ENCODE assay signal across 9 cellular contexts in genomic region chr20:1827974-1828785, GRCh38.
DNase-seq lines count a peak whose midpoint lies in the region; ATAC-seq, FAIRE-seq and TF ChIP-seq lines count a peak whose summit lies in the region.
"Had no signal": no experiment of that assay in that cellular context is flagged by ENCODE, and none has a peak within 500 bp of the region (broad histone marks: within the 10 kb centered on the region; RNA-seq: fewer than 3 reads in every experiment).

No MANE protein-coding gene starts in this region.

- no peak for TF ChIP-seq EP300 in GM12878 (IDR thresholded peaks at IDR 0.05; ENCODE audit: borderline replicate concordance in 1 of 2, control insufficient read depth in 1 of 2, low read depth in 2 of 2, low read length in 2 of 2)

- TF ChIP-seq CTCF in GM12878 (IDR thresholded peaks at IDR 0.05 in 2 of 3, conservative IDR thresholded peaks at IDR 0.05 in 1 of 3; ENCODE audit: control insufficient read depth in 2 of 3, extremely low read depth in 1 of 3, insufficient read depth in 1 of 3, low read depth in 3 of 3, low read length in 3 of 3) (no peak), right atrium auricular region (IDR thresholded peaks at IDR 0.05) (no peak)

- no peak overlapping the region for H3K4me2 ChIP-seq in GM12878 (ENCODE audit: control insufficient read depth, insufficient read depth)

- CTCF ChIA-PET in GM12878 (lab: Yijun Ruan, JAX), result interaction anchor here (1.2 kb wide), 1 partner anchor 26 kb away, joined by 3 read pairs; no protein-coding TSS in a partner anchor

- H3K4me1 Mint-ChIP-seq in natural killer cell treated with Interleukin-12 subunit alpha and Interleukin-12 subunit beta and Interleukin-15 and Interleukin-18, amount 100 ng/mL, for 72 hours (ENCODE audit: low read depth in 2 of 2), result no peaks in the 10 kb centered on the region

- H3K36me3 Mint-ChIP-seq in natural killer cell treated with Interleukin-12 subunit alpha and Interleukin-12 subunit beta and Interleukin-15 and Interleukin-18, amount 100 ng/mL, for 72 hours, result peaks cover 4% of the 10 kb centered on the region

- intact Hi-C loops in GM12878 (cut with micrococcal nuclease; ENCODE audit: unreplicated experiment), result no loop called here

- DNase-seq in H7 (peak; percentile 63), GM12878 (ENCODE audit: low read depth, low spot score) (no peak), right atrium auricular region (ENCODE audit: low spot score) (peak; percentile 79), putamen (ENCODE audit: low spot score) (peak; percentile 97), NCI-H1105 treated with DMSO at 0.1 percent for 48 hours (lab: John Stamatoyannopoulos, UW) (no peak), GDM1 (lab: John Stamatoyannopoulos, UW) (no peak)
- DNase-seq in natural killer cell treated with Interleukin-12 subunit alpha and Interleukin-12 subunit beta and Interleukin-15 and Interleukin-18, amount 100 ng/mL, for 72 hours (ENCODE audit: low spot score), result no peak
- DNase-seq: glutamatergic neuron had no signal

- BruUV-seq in GM12878 (replicated peaks; lab: Mats Ljungman, UMichigan), result no TSS peak

- no peaks in the 10 kb centered on the region for H3K79me2 ChIP-seq in GM12878 (ENCODE audit: control insufficient read depth, insufficient read depth, low read length)

- SMC1A ChIA-PET in GM12878 (lab: Charles Lee; ENCODE audit: uncharacterized antibody, unreplicated experiment), result no interaction called here

- in situ Hi-C loops in GM12878 (cut with MboI), result no loop called here

- no peak overlapping the region for H2AFZ ChIP-seq in GM12878 (ENCODE audit: control insufficient read depth, low read depth, low read length)

- TF ChIP-seq RAD21 in GM12878 (IDR thresholded peaks at IDR 0.05; ENCODE audit: insufficient read depth, low read depth, low read length), result no peak

- no peak overlapping the region for H3K4me3 Mint-ChIP-seq in natural killer cell treated with Interleukin-12 subunit alpha and Interleukin-12 subunit beta and Interleukin-15 and Interleukin-18, amount 100 ng/mL, for 72 hours

- no peak overlapping the region for H3K27ac ChIP-seq in GM12878 (ENCODE audit: control insufficient read depth, insufficient read depth)
- H3K27ac ChIP-seq in right atrium auricular region, result peak overlapping the region; percentile 72 to 76

- FAIRE-seq in GM12878 (lab: Jason Lieb, UNC), result peak; percentile 68

- no peak for TF ChIP-seq POLR2A in GM12878 (IDR thresholded peaks at IDR 0.05; ENCODE audit: low read depth, low read length)

- 39% methylated on average over 13 of the region's 13 CpGs for WGBS in GM12878 (ENCODE audit: insufficient coverage, insufficient replicate concordance, low lambda C conversion rate, missing lambda C conversion rate)

- H3K9me3 ChIP-seq in GM12878 (replicated peaks; ENCODE audit: control insufficient read depth, insufficient read depth, low read length) (peaks cover 2% of the 10 kb centered on the region; the same call in 2 of the 3 replicates), right atrium auricular region (peaks cover 0 to 3% of the 10 kb centered on the region in 2 donors)

- no peaks in the 10 kb centered on the region for H4K20me1 ChIP-seq in GM12878 (ENCODE audit: control insufficient read depth, insufficient read depth)

- H3K4me1 ChIP-seq in GM12878 (ENCODE audit: control insufficient read depth, insufficient read depth, low read length) (peaks cover 4% of the 10 kb centered on the region; the same call in 1 of the 2 replicates), right atrium auricular region (peaks cover 0 to 56% of the 10 kb centered on the region in 2 donors)

- peaks cover 0 to 12% of the 10 kb centered on the region in 2 donors for H3K27me3 Mint-ChIP-seq in natural killer cell treated with Interleukin-12 subunit alpha and Interleukin-12 subunit beta and Interleukin-15 and Interleukin-18, amount 100 ng/mL, for 72 hours

- H3K27me3 ChIP-seq in H7 (ENCODE audit: control insufficient read depth, insufficient read depth, low read length) (no peaks in the 10 kb centered on the region), GM12878 (replicated peaks in 1 of 2; ENCODE audit: control insufficient read depth in 2 of 2, insufficient read depth in 2 of 2, low read length in 1 of 2) (no peaks in the 10 kb centered on the region), right atrium auricular region (no peaks in the 10 kb centered on the region)

- H3K36me3 ChIP-seq in H7 (replicated peaks; ENCODE audit: control insufficient read depth, insufficient read depth, low read length) (no peaks in the 10 kb centered on the region), GM12878 (ENCODE audit: control insufficient read depth in 2 of 2, insufficient read depth in 2 of 2, low read length in 1 of 2) (no peaks in the 10 kb centered on the region), right atrium auricular region (no peaks in the 10 kb centered on the region)

- H3K4me3 ChIP-seq in H7 (ENCODE audit: insufficient read depth, low read depth, low read length) (no peak overlapping the region), GM12878 (no peak overlapping the region), right atrium auricular region (no peak overlapping the region)

- ATAC-seq in GM12878 (no peak), HG02610 (IDR thresholded peaks at IDR 0.05; ENCODE audit: unreplicated experiment) (no peak)
- ATAC-seq in natural killer cell treated with Interleukin-12 subunit alpha and Interleukin-12 subunit beta and Interleukin-15 and Interleukin-18, amount 100 ng/mL, for 72 hours, result no peak

- H3K27ac Mint-ChIP-seq in natural killer cell treated with Interleukin-12 subunit alpha and Interleukin-12 subunit beta and Interleukin-15 and Interleukin-18, amount 100 ng/mL, for 72 hours, result no peak overlapping the region

- RAD21 ChIA-PET in GM12878 (lab: Charles Lee; ENCODE audit: unreplicated experiment), result interaction anchor here (0.8 kb wide), 1 partner anchor 43 kb away, joined by 3 read pairs; no protein-coding TSS in a partner anchor

- H3K9ac ChIP-seq in GM12878 (ENCODE audit: control insufficient read depth, insufficient read depth, low read length), result no peak overlapping the region

- H3K9me3 Mint-ChIP-seq in natural killer cell treated with Interleukin-12 subunit alpha and Interleukin-12 subunit beta and Interleukin-15 and Interleukin-18, amount 100 ng/mL, for 72 hours, result no peaks in the 10 kb centered on the region

- POLR2A ChIA-PET in GM12878 (lab: Charles Lee), result no interaction called here

TF ChIP-seq in GM12878, 131 proteins besides CTCF, POLR2A, EP300 and RAD21:
- TF ChIP-seq SPI1 (IDR thresholded peaks at IDR 0.05; ENCODE audit: borderline replicate concordance, insufficient read depth, low read depth, low read length) (peak; percentile 81; the same call in 1 of the 2 replicates), IKZF2 (IDR thresholded peaks at IDR 0.05) (peak in 1 of 2 experiments; percentile 38; a peak in 2 of 4 replicates), EED (IDR thresholded peaks at IDR 0.05; ENCODE audit: low read depth) (peak; percentile 56), NR2F1 (conservative IDR thresholded peaks at IDR 0.05) (no peak), SMC3 (IDR thresholded peaks at IDR 0.05; ENCODE audit: borderline replicate concordance, low read length) (no peak), IKZF1 (conservative IDR thresholded peaks at IDR 0.05) (0 out of 2 replicates have a peak, but pooled peaks have one; percentile 37)
TF ChIP-seq in GM12878: peak in this region for 4.

Comparison
In these comparisons a context has a peak if more than half of its experiments do, and no peak if none do; other contexts are left out.
1. DNase-seq: peak in H7 (single experiment), right atrium auricular region (single experiment) and putamen (single experiment); none in GM12878 (single experiment), NCI-H1105 treated with DMSO at 0.1 percent for 48 hours (single experiment), natural killer cell treated with Interleukin-12 subunit alpha and Interleukin-12 subunit beta and Interleukin-15 and Interleukin-18, amount 100 ng/mL, for 72 hours (single experiment) and GDM1 (single experiment).